15 cellular contexts compared by ENCODE assay signal in genomic region chr12:89236748-89237428, GRCh38.
DNase-seq lines count a peak whose midpoint lies in the region; ATAC-seq and TF ChIP-seq lines count a peak whose summit lies in the region.
"Had no signal": no experiment of that assay in that cellular context is flagged by ENCODE, and none has a peak within 500 bp of the region (broad histone marks: within the 10 kb centered on the region; RNA-seq: fewer than 3 reads in every experiment).

No MANE protein-coding gene starts in this region.

- POLR2A ChIA-PET in activated CD4-positive, alpha-beta T cell treated with anti-CD3 and anti-CD28 coated beads for 36 hours (lab: Charles Lee) = interaction anchor here (0.5 to 0.7 kb wide), 2 partner anchors 11 to 44 kb away, joined by 3 to 4 read pairs; no protein-coding TSS in a partner anchor

- H3K4me1 ChIP-seq in breast epithelium (no peaks in the 10 kb centered on the region), osteoblast (ENCODE audit: insufficient read depth, low read length) (peaks cover 18% of the 10 kb centered on the region), MM.1S (ENCODE audit: low read length) (peaks cover 31% of the 10 kb centered on the region)

- H3F3A ChIP-seq in MM.1S (ENCODE audit: insufficient read depth, low read length) = no peaks in the 10 kb centered on the region

- no peaks in the 10 kb centered on the region for H4K20me1 ChIP-seq in osteoblast (ENCODE audit: insufficient read depth, low read length)
- H4K20me1 ChIP-seq in MM.1S (ENCODE audit: insufficient read depth, low read length) = no peaks in the 10 kb centered on the region

- H3K9me3 Mint-ChIP-seq in activated CD4-positive, alpha-beta T cell treated with anti-CD3 and anti-CD28 coated beads for 36 hours (ENCODE audit: low read depth) = peaks cover 16% of the 10 kb centered on the region

- no peak for TF ChIP-seq POLR2A in breast epithelium (IDR thresholded peaks at IDR 0.05)

- H2AFZ ChIP-seq in osteoblast (ENCODE audit: low read length) = no peak overlapping the region
- H2AFZ ChIP-seq in MM.1S (ENCODE audit: low read length) = no peak overlapping the region

- TF ChIP-seq CTCF in breast epithelium (IDR thresholded peaks at IDR 0.05) (no peak), osteoblast (IDR thresholded peaks at IDR 0.05; ENCODE audit: extremely low read depth, low read depth, low read length) (no peak), MM.1S (IDR thresholded peaks at IDR 0.05; ENCODE audit: low read length) (no peak)

- intact Hi-C loops in activated CD4-positive, alpha-beta T cell treated with anti-CD3 and anti-CD28 coated beads for 36 hours (cut with DNase I, micrococcal nuclease) = no loop called here
- intact Hi-C loops in breast epithelium (cut with DNase I; ENCODE audit: low total_unique reads) = no loop called here

- H3K9me2 ChIP-seq in MM.1S (replicated peaks; ENCODE audit: insufficient read depth, low read length) = no peaks in the 10 kb centered on the region

- peak overlapping the region; percentile 28 for H3K4me2 ChIP-seq in osteoblast (ENCODE audit: insufficient read depth, low read length)
- H3K4me2 ChIP-seq in MM.1S (ENCODE audit: low read depth, low read length) = no peak overlapping the region

- H3K9ac ChIP-seq in MM.1S (ENCODE audit: low read length) = no peak overlapping the region

- H3K27me3 Mint-ChIP-seq in activated CD4-positive, alpha-beta T cell treated with anti-CD3 and anti-CD28 coated beads for 36 hours = no peaks in the 10 kb centered on the region
- H3K27me3 Mint-ChIP-seq: stimulated activated naive CD8-positive, alpha-beta T cell treated with anti-CD3 and anti-CD28 coated beads, Interleukin-15, Interleukin-2, amounts not matched to agents 100 ng/mL and 50 ng/mL, for 24 hours had no signal

- no peak overlapping the region for H3K4me3 Mint-ChIP-seq in activated CD4-positive, alpha-beta T cell treated with anti-CD3 and anti-CD28 coated beads for 36 hours
- H3K4me3 Mint-ChIP-seq: stimulated activated naive CD8-positive, alpha-beta T cell treated with anti-CD3 and anti-CD28 coated beads, Interleukin-15, Interleukin-2, amounts not matched to agents 100 ng/mL and 50 ng/mL, for 24 hours had no signal

- H3K27me3 ChIP-seq in breast epithelium (no peaks in the 10 kb centered on the region), osteoblast (ENCODE audit: insufficient read depth, low read length) (no peaks in the 10 kb centered on the region), MM.1S (replicated peaks; ENCODE audit: insufficient read depth, low read length) (no peaks in the 10 kb centered on the region)

- H3K4me3 ChIP-seq in breast epithelium (no peak overlapping the region), osteoblast (ENCODE audit: insufficient read depth, low read length) (no peak overlapping the region), MM.1S (ENCODE audit: low read length) (no peak overlapping the region)
- H3K4me3 ChIP-seq: SK-N-MC had no signal

- peak overlapping the region; percentile 0 for H3K27ac Mint-ChIP-seq in activated CD4-positive, alpha-beta T cell treated with anti-CD3 and anti-CD28 coated beads for 36 hours
- H3K27ac Mint-ChIP-seq: stimulated activated naive CD8-positive, alpha-beta T cell treated with anti-CD3 and anti-CD28 coated beads, Interleukin-15, Interleukin-2, amounts not matched to agents 100 ng/mL and 50 ng/mL, for 24 hours had no signal

- CTCF ChIA-PET in activated CD4-positive, alpha-beta T cell treated with anti-CD3 and anti-CD28 coated beads for 36 hours (lab: Charles Lee) = interaction anchor here (0.7 to 1.7 kb wide), 3 partner anchors 8 to 42 kb away, joined by 3 to 5 read pairs (median 5); no protein-coding TSS in a partner anchor

- H3K9me3 ChIP-seq in breast epithelium (no peaks in the 10 kb centered on the region), osteoblast (ENCODE audit: low read depth, low read length) (no peaks in the 10 kb centered on the region), MM.1S (replicated peaks; ENCODE audit: insufficient read depth, low read length) (no peaks in the 10 kb centered on the region)

- H3K36me3 ChIP-seq in breast epithelium (no peaks in the 10 kb centered on the region), osteoblast (ENCODE audit: insufficient read depth, low read length) (no peaks in the 10 kb centered on the region), MM.1S (replicated peaks; ENCODE audit: insufficient read depth, low read length) (no peaks in the 10 kb centered on the region)

- H3K36me3 Mint-ChIP-seq in activated CD4-positive, alpha-beta T cell treated with anti-CD3 and anti-CD28 coated beads for 36 hours (ENCODE audit: low read depth) = peaks cover 10% of the 10 kb centered on the region

- H3K4me1 Mint-ChIP-seq in activated CD4-positive, alpha-beta T cell treated with anti-CD3 and anti-CD28 coated beads for 36 hours = peaks cover 60% of the 10 kb centered on the region

- H3K79me2 ChIP-seq in osteoblast (ENCODE audit: insufficient read depth, low read length) (no peaks in the 10 kb centered on the region), MM.1S (ENCODE audit: low read length) (no peaks in the 10 kb centered on the region)

- H3K27ac ChIP-seq in breast epithelium (peak overlapping the region; percentile 54), osteoblast (ENCODE audit: low read depth, low read length) (peak overlapping the region; percentile 61), MM.1S (ENCODE audit: low read length) (no peak overlapping the region)
- H3K27ac ChIP-seq: SK-N-MC had no signal

- DNase-seq in activated CD4-positive, alpha-beta T cell treated with anti-CD3 and anti-CD28 coated beads for 36 hours = no peak
- no peak for DNase-seq in activated CD4-positive, alpha-beta T cell treated with anti-CD3 and anti-CD28 coated beads for 1 hour
- DNase-seq in NCI-H2029 treated with DMSO at 0.1 percent for 48 hours (lab: John Stamatoyannopoulos, UW) (peak; percentile 96), breast epithelium (ENCODE audit: low spot score in 2 of 2) (no peak), osteoblast (ENCODE audit: insufficient read length, low spot score, missing footprints) (peak; percentile 35), T-helper 9 cell (no peak), cerebellum (ENCODE audit: low spot score) (no peak), MM.1S (no peak)
- DNase-seq: anterior cingulate cortex; Karpas-422; NCI-H69; nucleus accumbens; stimulated activated CD4-positive, alpha-beta T cell treated with anti-CD3 and anti-CD28 coated beads, Interleukin-1b, Interleukin-23, amount 100 ng/mL, for 48 hours had no signal

- ATAC-seq in activated CD4-positive, alpha-beta T cell treated with anti-CD3 and anti-CD28 coated beads for 36 hours = no peak

Comparison
In these comparisons a context has a peak if more than half of its experiments do, and no peak if none do; other contexts are left out.
1. DNase-seq: peak in NCI-H2029 treated with DMSO at 0.1 percent for 48 hours (single experiment) and osteoblast (single experiment); none in activated CD4-positive, alpha-beta T cell treated with anti-CD3 and anti-CD28 coated beads for 36 hours (single experiment), activated CD4-positive, alpha-beta T cell treated with anti-CD3 and anti-CD28 coated beads for 1 hour (single experiment), breast epithelium (0 of 2), T-helper 9 cell (single experiment), cerebellum (single experiment) and MM.1S (single experiment).